In the genomic region with DNA sequence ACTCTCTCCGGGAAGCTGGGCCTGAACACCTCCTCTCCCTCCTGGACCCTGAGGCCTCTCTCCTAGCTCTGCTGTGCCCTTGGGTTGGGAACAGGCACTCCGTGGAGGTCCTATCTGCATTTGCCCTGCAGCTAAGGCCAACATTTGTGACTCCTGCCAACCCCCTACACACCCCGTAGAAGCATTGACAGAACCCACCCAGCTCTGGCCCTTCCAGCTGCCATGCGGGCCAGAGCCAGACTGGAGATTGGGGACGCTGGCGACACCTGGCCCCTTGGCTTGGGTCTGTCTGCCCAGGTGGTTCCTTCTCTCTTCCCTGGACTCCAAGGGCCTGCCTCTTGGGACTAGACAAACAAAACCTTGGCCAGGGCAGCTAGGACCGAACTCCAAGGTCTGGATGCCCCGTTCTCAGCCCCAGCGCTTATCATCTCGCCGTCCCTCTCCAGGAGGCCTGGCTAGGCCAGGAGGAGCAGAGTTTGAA, we compare ENCODE assay signal across 8 cellular contexts. TPM values are rescaled to one million over a fixed set of nuclear protein-coding genes. Genes with fewer than 3 reads are reported as not detected.
DNase-seq lines count a peak whose midpoint lies in the region; ATAC-seq lines count a peak whose summit lies in the region.
"Had no signal": no experiment of that assay in that cellular context is flagged by ENCODE, and none has a peak within 500 bp of the region (broad histone marks: within the 10 kb centered on the region; RNA-seq: fewer than 3 reads in every experiment).

No MANE protein-coding gene starts in this region.

- H3K9me3 Mint-ChIP-seq in activated naive CD8-positive, alpha-beta T cell treated with anti-CD3 and anti-CD28 coated beads, Interleukin-2, amount 10 ng/mL, durations not matched to agents 7 days and 5 days: no peaks in the 10 kb centered on the region
- no peaks in the 10 kb centered on the region for H3K9me3 Mint-ChIP-seq in immature natural killer cell
- no peaks in the 10 kb centered on the region for H3K9me3 Mint-ChIP-seq in stimulated activated naive CD8-positive, alpha-beta T cell treated with anti-CD3 and anti-CD28 coated beads, Interleukin-15, amount 100 ng/mL, for 72 hours

- no peak for DNase-seq in Jurkat, Clone E6-1 (ENCODE audit: low read depth, low spot score)
- no peak for DNase-seq in activated naive CD8-positive, alpha-beta T cell treated with anti-CD3 and anti-CD28 coated beads, Interleukin-2, amount 10 ng/mL, durations not matched to agents 7 days and 5 days
- DNase-seq in immature natural killer cell: no peak
- DNase-seq in stimulated activated naive CD8-positive, alpha-beta T cell treated with anti-CD3 and anti-CD28 coated beads, Interleukin-15, amount 100 ng/mL, for 72 hours: no peak
- no peak for DNase-seq in NCI-H146 (lab: John Stamatoyannopoulos, UW)
- no peak for DNase-seq in SW480 (ENCODE audit: low spot score)
- no peak for DNase-seq in HCEC 1CT

- no peak for ATAC-seq in activated naive CD8-positive, alpha-beta T cell treated with anti-CD3 and anti-CD28 coated beads, Interleukin-2, amount 10 ng/mL, durations not matched to agents 7 days and 5 days (ENCODE audit: low read depth)
- no peak for ATAC-seq in stimulated activated naive CD8-positive, alpha-beta T cell treated with anti-CD3 and anti-CD28 coated beads, Interleukin-15, amount 100 ng/mL, for 72 hours

- H3K4me3 ChIP-seq in Jurkat, Clone E6-1 (ENCODE audit: low read length): peak overlapping the region; percentile 48

- no peaks in the 10 kb centered on the region for H3K27me3 Mint-ChIP-seq in activated naive CD8-positive, alpha-beta T cell treated with anti-CD3 and anti-CD28 coated beads, Interleukin-2, amount 10 ng/mL, durations not matched to agents 7 days and 5 days
- peaks cover 11 to 23% (median 17%) of the 10 kb centered on the region in 3 donors for H3K27me3 Mint-ChIP-seq in immature natural killer cell (ENCODE audit: low read depth in 3 of 3)
- no peaks in the 10 kb centered on the region for H3K27me3 Mint-ChIP-seq in stimulated activated naive CD8-positive, alpha-beta T cell treated with anti-CD3 and anti-CD28 coated beads, Interleukin-15, amount 100 ng/mL, for 72 hours

- peak overlapping the region; percentile 76 for H3K4me3 Mint-ChIP-seq in activated naive CD8-positive, alpha-beta T cell treated with anti-CD3 and anti-CD28 coated beads, Interleukin-2, amount 10 ng/mL, durations not matched to agents 7 days and 5 days
- peak overlapping the region; percentile 85 to 94 (median 90) for H3K4me3 Mint-ChIP-seq in immature natural killer cell
- H3K4me3 Mint-ChIP-seq in stimulated activated naive CD8-positive, alpha-beta T cell treated with anti-CD3 and anti-CD28 coated beads, Interleukin-15, amount 100 ng/mL, for 72 hours: peak overlapping the region; percentile 89 to 94

- peak overlapping the region; percentile 95 for H3K27ac Mint-ChIP-seq in activated naive CD8-positive, alpha-beta T cell treated with anti-CD3 and anti-CD28 coated beads, Interleukin-2, amount 10 ng/mL, durations not matched to agents 7 days and 5 days
- peak overlapping the region; percentile 96 to 100 (median 98) for H3K27ac Mint-ChIP-seq in immature natural killer cell
- peak overlapping the region; percentile 85 to 94 for H3K27ac Mint-ChIP-seq in stimulated activated naive CD8-positive, alpha-beta T cell treated with anti-CD3 and anti-CD28 coated beads, Interleukin-15, amount 100 ng/mL, for 72 hours

- peaks cover 41% of the 10 kb centered on the region for H3K4me1 Mint-ChIP-seq in activated naive CD8-positive, alpha-beta T cell treated with anti-CD3 and anti-CD28 coated beads, Interleukin-2, amount 10 ng/mL, durations not matched to agents 7 days and 5 days
- peaks cover 52 to 65% of the 10 kb centered on the region in 2 donors for H3K4me1 Mint-ChIP-seq in immature natural killer cell
- peaks cover 64% of the 10 kb centered on the region for H3K4me1 Mint-ChIP-seq in stimulated activated naive CD8-positive, alpha-beta T cell treated with anti-CD3 and anti-CD28 coated beads, Interleukin-15, amount 100 ng/mL, for 72 hours

- POLR2A ChIA-PET in activated naive CD8-positive, alpha-beta T cell treated with anti-CD3 and anti-CD28 coated beads, Interleukin-2, amount 10 ng/mL, durations not matched to agents 7 days and 5 days (lab: Charles Lee): interaction anchor here (0.5 to 2.6 kb wide), 12 partner anchors 10 to 294 kb away, joined by 3 to 35 read pairs (median 3); a partner anchor contains a TSS

- no peaks in the 10 kb centered on the region for H3K36me3 Mint-ChIP-seq in activated naive CD8-positive, alpha-beta T cell treated with anti-CD3 and anti-CD28 coated beads, Interleukin-2, amount 10 ng/mL, durations not matched to agents 7 days and 5 days
- H3K36me3 Mint-ChIP-seq in immature natural killer cell: peaks cover 3 to 7% (median 4%) of the 10 kb centered on the region in 3 donors

RNA-seq across cellular contexts. Expression of a gene that starts 0.6 kb away (rescaled TPM):
- polyA plus RNA-seq in Jurkat, Clone E6-1 (2012; ENCODE audit: insufficient read depth, insufficient read length): 6.0 TPM
- 10 to 100 TPM; 65.1 to 67.2 TPM for total RNA-seq in activated naive CD8-positive, alpha-beta T cell treated with anti-CD3 and anti-CD28 coated beads, Interleukin-2, amount 10 ng/mL, durations not matched to agents 7 days and 5 days
- polyA plus RNA-seq in immature natural killer cell: 10 to 100 TPM; 19.3 to 90.5 (median 23.6) TPM

RNA-seq across cellular contexts. Expression of a gene that starts 34.5 kb away (rescaled TPM):
- not detected for polyA plus RNA-seq in Jurkat, Clone E6-1 (2012; ENCODE audit: insufficient read depth, insufficient read length)
- total RNA-seq in activated naive CD8-positive, alpha-beta T cell treated with anti-CD3 and anti-CD28 coated beads, Interleukin-2, amount 10 ng/mL, durations not matched to agents 7 days and 5 days: not detected
- under 1 TPM in 1 of 3 donors, not detected in 2; 0.34 TPM for polyA plus RNA-seq in immature natural killer cell
- total RNA-seq: subcutaneous adipose tissue had no signal

RNA-seq across cellular contexts. Expression of a gene that starts 35.6 kb away (rescaled TPM):
- not detected for polyA plus RNA-seq in Jurkat, Clone E6-1 (2012; ENCODE audit: insufficient read depth, insufficient read length)
- under 1 TPM in 1 of 2 experiments, not detected in 1; 0.37 TPM for total RNA-seq in activated naive CD8-positive, alpha-beta T cell treated with anti-CD3 and anti-CD28 coated beads, Interleukin-2, amount 10 ng/mL, durations not matched to agents 7 days and 5 days
- under 1 TPM in 2 of 3 donors, not detected in 1; 0.09 to 0.41 TPM for polyA plus RNA-seq in immature natural killer cell

RNA-seq across cellular contexts. Expression of a gene that starts 38.0 kb away (rescaled TPM):
- polyA plus RNA-seq in Jurkat, Clone E6-1 (2012; ENCODE audit: insufficient read depth, insufficient read length): 1.8 TPM
- 1 to 10 TPM in 1 of 2 experiments, under 1 TPM in 1; 0.78 to 1.1 TPM for total RNA-seq in activated naive CD8-positive, alpha-beta T cell treated with anti-CD3 and anti-CD28 coated beads, Interleukin-2, amount 10 ng/mL, durations not matched to agents 7 days and 5 days
- polyA plus RNA-seq in immature natural killer cell: 1 to 10 TPM; 2.8 to 5.3 (median 3.1) TPM

RNA-seq across cellular contexts. Expression of a gene that starts 48.9 kb away (rescaled TPM):
- polyA plus RNA-seq in Jurkat, Clone E6-1 (2012; ENCODE audit: insufficient read depth, insufficient read length): 29.3 TPM
- 10 to 100 TPM; 31.3 to 31.4 TPM for total RNA-seq in activated naive CD8-positive, alpha-beta T cell treated with anti-CD3 and anti-CD28 coated beads, Interleukin-2, amount 10 ng/mL, durations not matched to agents 7 days and 5 days
- 10 to 100 TPM in 1 of 3 donors, 1 to 10 TPM in 1, under 1 TPM in 1; 0.19 to 14.3 (median 5.2) TPM for polyA plus RNA-seq in immature natural killer cell
